Comparison of ENCODE assay signal across 30 cellular contexts in genomic region chr22:43988960-43989359, GRCh38. TPM values are rescaled to one million over a fixed set of nuclear protein-coding genes. Genes with fewer than 3 reads are reported as not detected.
"Had no signal": no experiment of that assay in that cellular context is flagged by ENCODE, and none has a peak within 500 bp of the region (broad histone marks: within the 10 kb centered on the region; RNA-seq: fewer than 3 reads in every experiment).

No MANE protein-coding gene starts in this region.

- ATAC-seq: K562, Panc1, Right ventricle myocardium inferior had no signal

- DNase-seq: Kasumi-1, KG1, MG63, MV-4-11, NCI-H1092, NCI-H1105, NCI-H1417 treated with DMSO at 0.1 percent for 48 hours, NCI-H1436 treated with DMSO at 0.1 percent for 48 hours, NCI-H1694 treated with DMSO at 0.1 percent for 48 hours, NCI-H187 treated with DMSO at 0.1 percent for 48 hours, NCI-H2029, NCI-H2081, NCI-H2171 treated with DMSO at 0.1 percent for 48 hours, NCI-H2227 treated with DMSO at 0.1 percent for 48 hours, NCI-H345, NCI-H446, NCI-H510A treated with DMSO at 0.1 percent for 48 hours, NCI-H524 treated with DMSO at 0.1 percent for 48 hours, NCI-H526 treated with DMSO at 0.1 percent for 48 hours, NCI-H774, SHP77, SIG-M5 had no signal

- H3K27me3 ChIP-seq: MG63, SJCRH30 had no signal

- H3K4me3 ChIP-seq: K562, MG63, PC-9, SJCRH30, SK-N-MC had no signal

- FAIRE-seq: K562, RCC 7860 had no signal

- H3K9me3 ChIP-seq: MG63, SJCRH30 had no signal

- H3K27ac ChIP-seq: PC-9, RWPE1, SJCRH30, SK-N-MC had no signal

RNA-seq across cellular contexts. Expression of gene PARVB, which starts 35.1 kb away (rescaled TPM):
- total RNA-seq: SJCRH30 had no signal
